21 cellular contexts compared by ENCODE assay signal in the genomic region with DNA sequence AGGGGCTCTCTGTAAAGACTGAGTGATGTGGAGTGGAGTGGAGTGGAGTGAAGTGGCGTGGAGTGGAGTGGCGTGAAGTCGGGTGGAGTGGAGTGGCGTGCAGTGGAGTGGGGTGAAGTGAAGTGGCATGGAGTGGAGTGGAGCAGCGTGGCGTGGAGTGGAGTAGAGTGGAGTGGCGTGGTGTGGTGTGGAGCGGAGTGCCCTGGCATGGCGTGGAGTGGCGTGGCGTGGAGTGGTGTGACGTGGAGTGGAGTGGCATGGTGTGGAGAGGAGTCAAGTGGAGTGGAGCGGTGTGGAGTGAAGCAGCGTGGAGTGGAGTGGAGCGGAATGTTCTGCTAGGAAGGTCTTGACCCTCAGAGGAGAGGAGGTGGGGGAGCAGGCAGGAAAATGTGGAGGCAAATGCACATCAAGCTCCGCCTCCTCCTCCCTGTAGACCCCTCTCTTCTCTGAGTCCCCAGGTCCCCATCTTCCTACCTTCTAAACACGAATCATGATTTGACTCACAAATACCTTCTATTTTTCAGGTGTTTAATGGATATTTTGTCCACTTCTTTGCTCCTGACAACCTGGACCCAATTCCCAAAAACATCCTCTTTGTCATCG. TPM values are rescaled to one million over a fixed set of nuclear protein-coding genes. Genes with fewer than 3 reads are reported as not detected.
DNase-seq lines count a peak whose midpoint lies in the region; ATAC-seq, FAIRE-seq and TF ChIP-seq lines count a peak whose summit lies in the region.
"Had no signal": no experiment of that assay in that cellular context is flagged by ENCODE, and none has a peak within 500 bp of the region (broad histone marks: within the 10 kb centered on the region; RNA-seq: fewer than 3 reads in every experiment).

No MANE protein-coding gene starts in this region.

- H2BK5ac ChIP-seq in trophoblast cell (ENCODE audit: low read depth, low read length, poor library complexity): no peak overlapping the region

- CTCF ChIA-PET in HepG2 (lab: Yijun Ruan, JAX; ENCODE audit: low intra/inter-chr PET ratio, low total read pairs): no interaction called here

- H3K9ac ChIP-seq in HepG2 (ENCODE audit: insufficient read depth, low read depth, low read length): no peak overlapping the region
- H3K9ac ChIP-seq in trophoblast cell (ENCODE audit: low read length): no peak overlapping the region

- WGBS in HepG2 (ENCODE audit: low lambda C conversion rate): 95% methylated on average over 18 of the region's 18 CpGs
- WGBS in aorta, 2 donors: 93% methylated on average over 17 to 18 of the region's 18 CpGs
- 97% methylated on average over 4 of the region's 18 CpGs for WGBS in trophoblast cell (ENCODE audit: extremely low coverage, insufficient coverage, insufficient read length)

- H4K20me1 ChIP-seq in HepG2 (ENCODE audit: insufficient read depth, low read length) (no peaks in the 10 kb centered on the region), osteoblast (ENCODE audit: insufficient read depth, low read length) (no peaks in the 10 kb centered on the region)

- H3K4me2 ChIP-seq in HepG2 (ENCODE audit: low read depth, low read length) (no peak overlapping the region), osteoblast (ENCODE audit: insufficient read depth, low read length) (no peak overlapping the region), trophoblast cell (ENCODE audit: low read length) (no peak overlapping the region)
- H3K4me2 ChIP-seq: A549, GM23338 had no signal

- no peak overlapping the region for H2BK120ac ChIP-seq in trophoblast cell (ENCODE audit: insufficient read depth, low read length, poor library complexity)

- in situ Hi-C loops in HepG2 (cut with HindIII; ENCODE audit: extremely low pct_ligation_motif_present, low pct_unique_long_range_greater_than_20kb): no loop called here

- peak; percentile 36 to 62; a peak in 3 of 4 replicates for TF ChIP-seq POLR2A in HepG2 (IDR thresholded peaks at IDR 0.05; ENCODE audit: insufficient read depth in 1 of 2, low read depth in 2 of 2, low read length in 2 of 2)

- TF ChIP-seq CTCF in HepG2 (CRISPR knock-in tag; IDR thresholded peaks at IDR 0.05) (no peak), osteoblast (IDR thresholded peaks at IDR 0.05; ENCODE audit: extremely low read depth, low read depth, low read length) (no peak)

- TF ChIP-seq RAD21 in HepG2 (CRISPR knock-in tag; IDR thresholded peaks at IDR 0.05): no peak

- no peak overlapping the region for H2BK12ac ChIP-seq in trophoblast cell (ENCODE audit: low read length)

- intact Hi-C loops in Right ventricle myocardium inferior (cut with DNase I): no loop called here
- intact Hi-C loops in cardiac septum (cut with DNase I): no loop called here
- intact Hi-C loops in HepG2 (cut with micrococcal nuclease; ENCODE audit: unreplicated experiment): no loop called here
- intact Hi-C loops in aorta (cut with DNase I): no loop called here
- intact Hi-C loops in left colon (cut with DNase I, micrococcal nuclease): no loop called here

- TF ChIP-seq EP300 in HepG2 (IDR thresholded peaks at IDR 0.05; ENCODE audit: low read depth in 2 of 2, low read length in 2 of 2) (no peak), HepG2 (CRISPR knock-in tag; IDR thresholded peaks at IDR 0.05; ENCODE audit: borderline replicate concordance) (no peak)

- peak; percentile 16 for ATAC-seq in Right ventricle myocardium inferior
- ATAC-seq in HepG2: peak; percentile 41
- ATAC-seq in aorta (ENCODE audit: low FRiP score): peak; percentile 19
- no peak for ATAC-seq in left colon
- ATAC-seq: A549, GM23338 had no signal

- H4K91ac ChIP-seq in trophoblast cell (ENCODE audit: low read depth, low read length): no peak overlapping the region

- H3K4ac ChIP-seq in trophoblast cell (ENCODE audit: low read depth, low read length): no peak overlapping the region

- no peak overlapping the region for H3K4me3 ChIP-seq in HepG2 (replicated peaks in 1 of 3; ENCODE audit: insufficient read depth in 1 of 3, low read depth in 2 of 3, low read length in 3 of 3)
- no peak overlapping the region for H3K4me3 ChIP-seq in osteoblast (ENCODE audit: insufficient read depth, low read length)
- no peak overlapping the region for H3K4me3 ChIP-seq in aorta (ENCODE audit: low read length in 2 of 2)
- no peak overlapping the region for H3K4me3 ChIP-seq in trophoblast cell (ENCODE audit: low read depth, low read length)
- H3K4me3 ChIP-seq: A549, GM23338 had no signal

- H3K9me3 ChIP-seq in HepG2 (ENCODE audit: low read length) (no peaks in the 10 kb centered on the region), osteoblast (ENCODE audit: low read depth, low read length) (no peaks in the 10 kb centered on the region), aorta (ENCODE audit: control insufficient read depth, low read length) (no peaks in the 10 kb centered on the region), trophoblast cell (ENCODE audit: insufficient read depth, low read depth, low read length) (peaks cover 4% of the 10 kb centered on the region)
- H3K9me3 ChIP-seq: A549, Caco-2 had no signal

- no TSS peak for BruUV-seq in HepG2 (replicated peaks; lab: Mats Ljungman, UMichigan)

- H3K27me3 ChIP-seq in HepG2 (ENCODE audit: control insufficient read depth in 1 of 2, insufficient read depth in 2 of 2, low read length in 2 of 2) (no peaks in the 10 kb centered on the region), osteoblast (ENCODE audit: insufficient read depth, low read length) (no peaks in the 10 kb centered on the region), aorta (ENCODE audit: control insufficient read depth in 1 of 2, insufficient read depth in 2 of 2, low read length in 1 of 2) (no peaks in the 10 kb centered on the region), trophoblast cell (ENCODE audit: insufficient read depth, low read length) (no peaks in the 10 kb centered on the region)

- no peaks in the 10 kb centered on the region for H3K79me1 ChIP-seq in trophoblast cell (ENCODE audit: low read length)

- H3K27ac ChIP-seq in HepG2 (ENCODE audit: extremely low read length, insufficient read depth, low read length) (no peak overlapping the region), osteoblast (ENCODE audit: low read depth, low read length) (no peak overlapping the region), aorta (ENCODE audit: low read depth in 1 of 2, low read length in 2 of 2) (no peak overlapping the region), trophoblast cell (ENCODE audit: low read depth, low read length) (no peak overlapping the region)
- H3K27ac ChIP-seq: 22Rv1, A549, C4-2B had no signal

- H3K36me3 ChIP-seq in HepG2 (replicated peaks in 1 of 2; ENCODE audit: control insufficient read depth in 1 of 2, insufficient read depth in 2 of 2, low read length in 2 of 2): peaks cover 41 to 87% of the 10 kb centered on the region in 2 experiments
- H3K36me3 ChIP-seq in osteoblast (ENCODE audit: insufficient read depth, low read length): no peaks in the 10 kb centered on the region
- H3K36me3 ChIP-seq in aorta (ENCODE audit: control insufficient read depth in 1 of 2, insufficient read depth in 2 of 2, low read length in 1 of 2): no peaks in the 10 kb centered on the region
- no peaks in the 10 kb centered on the region for H3K36me3 ChIP-seq in trophoblast cell (ENCODE audit: control insufficient read depth in 1 of 2, insufficient read depth in 2 of 2, low read length in 2 of 2)

- no peak for FAIRE-seq in HepG2 (lab: Jason Lieb, UNC)
- FAIRE-seq: A549, D721Med, G401.6, GM12891 had no signal

- no peak overlapping the region for H2AK5ac ChIP-seq in trophoblast cell (ENCODE audit: low read length)

- H3K18ac ChIP-seq in trophoblast cell (ENCODE audit: low read length): no peak overlapping the region

- DNase-seq in Right ventricle myocardium inferior (ENCODE audit: missing footprints) (peak; percentile 52), cardiac septum (ENCODE audit: low spot score) (no peak), HepG2 (ENCODE audit: low spot score) (no peak), osteoblast (ENCODE audit: insufficient read length, low spot score, missing footprints) (peak; percentile 61), aorta (no peak), NCI-H1694 (lab: John Stamatoyannopoulos, UW) (no peak), trophoblast cell (no peak), left colon (no peak)
- DNase-seq: AML-193; Caco-2; CD4-positive, alpha-beta T cell; H7 had no signal

- no peak overlapping the region for H3K23ac ChIP-seq in trophoblast cell (ENCODE audit: low read length)

- H3K79me2 ChIP-seq in HepG2 (ENCODE audit: insufficient read depth, low read length): no peaks in the 10 kb centered on the region
- H3K79me2 ChIP-seq in osteoblast (ENCODE audit: insufficient read depth, low read length): no peaks in the 10 kb centered on the region
- no peaks in the 10 kb centered on the region for H3K79me2 ChIP-seq in trophoblast cell (ENCODE audit: control insufficient read depth, insufficient read depth, low read length, poor library complexity)

- H3K4me1 ChIP-seq in HepG2 (ENCODE audit: insufficient read depth, low read length): 0 out of 2 replicates have a peak, but pooled peaks cover 8% of the 10 kb centered on the region
- H3K4me1 ChIP-seq in osteoblast (ENCODE audit: insufficient read depth, low read length): no peaks in the 10 kb centered on the region
- no peaks in the 10 kb centered on the region for H3K4me1 ChIP-seq in aorta (ENCODE audit: control insufficient read depth in 1 of 2, insufficient read depth in 2 of 2, low read length in 2 of 2)
- H3K4me1 ChIP-seq in trophoblast cell (ENCODE audit: control insufficient read depth in 1 of 2, insufficient read depth in 2 of 2, low read length in 2 of 2): no peaks in the 10 kb centered on the region
- H3K4me1 ChIP-seq: A549, Caco-2 had no signal

- POLR2A ChIA-PET in HepG2 (lab: Yijun Ruan, JAX): interaction anchor here (0.7 to 2.3 kb wide), 3 partner anchors 10 to 20 kb away, joined by 3 to 8 read pairs (median 4); partner anchors contain the start of gene ITIH2

- H2AFZ ChIP-seq in HepG2 (ENCODE audit: low read length): no peak overlapping the region
- no peak overlapping the region for H2AFZ ChIP-seq in osteoblast (ENCODE audit: low read length)
- no peak overlapping the region for H2AFZ ChIP-seq in trophoblast cell (ENCODE audit: insufficient read depth, low read length, poor library complexity)
- H2AFZ ChIP-seq: GM23338 had no signal

- no peak overlapping the region for H3K14ac ChIP-seq in trophoblast cell (ENCODE audit: low read length)

- H4K12ac ChIP-seq in trophoblast cell (ENCODE audit: low read depth, low read length): no peak overlapping the region

- no peak overlapping the region for H4K8ac ChIP-seq in trophoblast cell (ENCODE audit: low read depth, low read length)

RNA-seq across cellular contexts. Expression of gene ITIH2, which starts 19.9 kb away (rescaled TPM):
- total RNA-seq in Right ventricle myocardium inferior (not detected), cardiac septum (not detected), HepG2 (2016; rRNA removed; fragmentation: Illumina TruSeq; extraction: Trizol) (603 and 1,197 TPM in 2 replicates), osteoblast (not detected in 2 replicates), aorta (under 1 TPM; 0.10 to 0.48 TPM), left colon (not detected)
- total RNA-seq in HepG2 (2016; cell fraction: cytosol; rRNA removed; fragmentation: Illumina TruSeq; extraction: Trizol; ENCODE audit: low read depth): 49.3 and 57.5 TPM in 2 replicates
- 560 and 1,175 TPM in 2 replicates for total RNA-seq in HepG2 (2016; cell fraction: insoluble cytoplasmic fraction; rRNA removed; fragmentation: Illumina TruSeq; extraction: Trizol)
- 127 and 151 TPM in 2 replicates for total RNA-seq in HepG2 (2016; cell fraction: membrane; rRNA removed; fragmentation: Illumina TruSeq; extraction: Trizol)
- 929 and 1,111 TPM in 2 replicates for total RNA-seq in HepG2 (2016; cell fraction: nucleus; rRNA removed; fragmentation: Illumina TruSeq; extraction: Trizol)
- polyA plus RNA-seq in HepG2 (2011; rRNA removed) (1,427 and 1,430 TPM in 2 replicates), aorta (not detected)
- polyA plus RNA-seq in HepG2 (2011; cell fraction: cytosol; rRNA removed): 1,054 and 1,367 TPM in 2 replicates
- 619 and 697 TPM in 2 replicates for polyA plus RNA-seq in HepG2 (2011; cell fraction: nucleus; rRNA removed)
- polyA plus RNA-seq in HepG2 (2012): 1,282 and 1,626 TPM in 2 replicates
- 51.7 and 58.6 TPM in 2 replicates for polyA plus RNA-seq in HepG2 (2016; cell fraction: cytosol; fragmentation: Illumina TruSeq; extraction: Trizol; ENCODE audit: low read depth)
- 462 and 464 TPM in 2 replicates for polyA plus RNA-seq in HepG2 (2016; cell fraction: insoluble cytoplasmic fraction; fragmentation: Illumina TruSeq; extraction: Trizol; ENCODE audit: low read depth)
- 94.8 and 114 TPM in 2 replicates for polyA plus RNA-seq in HepG2 (2016; cell fraction: membrane; fragmentation: Illumina TruSeq; extraction: Trizol; ENCODE audit: low read depth)
- 923 and 981 TPM in 2 replicates for polyA plus RNA-seq in HepG2 (2016; cell fraction: nucleus; fragmentation: Illumina TruSeq; extraction: Trizol; ENCODE audit: insufficient read depth, low read depth)
- polyA minus RNA-seq in HepG2 (2011; rRNA and poly(A)+ RNA removed; ENCODE audit: low replicate concordance): 0.26 and 658 TPM in 2 replicates
- 661 and 1,052 TPM in 2 replicates for polyA minus RNA-seq in HepG2 (2011; cell fraction: cytosol; rRNA and poly(A)+ RNA removed)
- polyA minus RNA-seq in HepG2 (2011; cell fraction: nucleus; rRNA and poly(A)+ RNA removed): 465 and 707 TPM in 2 replicates
- polyA plus RNA-seq in trophoblast cell (2013): not detected in 2 replicates
- total RNA-seq: CD4-positive, alpha-beta T cell; GM23338; H7; HT-29 had no signal
- polyA plus RNA-seq: BJ had no signal

RNA-seq across cellular contexts. Expression of gene ITIH5, which starts 56.3 kb away (rescaled TPM):
- total RNA-seq in Right ventricle myocardium inferior: 10.3 TPM
- total RNA-seq in cardiac septum: 8.4 TPM
- 3.5 and 8.9 TPM in 2 replicates for total RNA-seq in HepG2 (2016; rRNA removed; fragmentation: Illumina TruSeq; extraction: Trizol)
- 1.2 and 1.9 TPM in 2 replicates for total RNA-seq in HepG2 (2016; cell fraction: cytosol; rRNA removed; fragmentation: Illumina TruSeq; extraction: Trizol; ENCODE audit: low read depth)
- total RNA-seq in HepG2 (2016; cell fraction: insoluble cytoplasmic fraction; rRNA removed; fragmentation: Illumina TruSeq; extraction: Trizol): 3.6 and 9.0 TPM in 2 replicates
- 1.2 and 1.5 TPM in 2 replicates for total RNA-seq in HepG2 (2016; cell fraction: membrane; rRNA removed; fragmentation: Illumina TruSeq; extraction: Trizol)
- total RNA-seq in HepG2 (2016; cell fraction: nucleus; rRNA removed; fragmentation: Illumina TruSeq; extraction: Trizol): 6.8 and 9.1 TPM in 2 replicates
- 4.7 and 6.0 TPM in 2 replicates for polyA plus RNA-seq in HepG2 (2011; rRNA removed)
- polyA plus RNA-seq in HepG2 (2011; cell fraction: cytosol; rRNA removed): 3.9 and 4.7 TPM in 2 replicates
- polyA plus RNA-seq in HepG2 (2011; cell fraction: nucleus; rRNA removed): 3.7 and 4.5 TPM in 2 replicates
- polyA plus RNA-seq in HepG2 (2012): 2.4 and 4.5 TPM in 2 replicates
- 0.32 and 0.36 TPM in 2 replicates for polyA plus RNA-seq in HepG2 (2016; cell fraction: cytosol; fragmentation: Illumina TruSeq; extraction: Trizol; ENCODE audit: low read depth)
- 2.9 and 3.3 TPM in 2 replicates for polyA plus RNA-seq in HepG2 (2016; cell fraction: insoluble cytoplasmic fraction; fragmentation: Illumina TruSeq; extraction: Trizol; ENCODE audit: low read depth)
- polyA plus RNA-seq in HepG2 (2016; cell fraction: membrane; fragmentation: Illumina TruSeq; extraction: Trizol; ENCODE audit: low read depth): 0.55 and 0.68 TPM in 2 replicates
- polyA plus RNA-seq in HepG2 (2016; cell fraction: nucleus; fragmentation: Illumina TruSeq; extraction: Trizol; ENCODE audit: insufficient read depth, low read depth): 10.8 and 11.6 TPM in 2 replicates
- 2.9 TPM in 1 of 2 replicates, not detected in the other for polyA minus RNA-seq in HepG2 (2011; rRNA and poly(A)+ RNA removed; ENCODE audit: low replicate concordance)
- 1.5 and 2.2 TPM in 2 replicates for polyA minus RNA-seq in HepG2 (2011; cell fraction: cytosol; rRNA and poly(A)+ RNA removed)
- 1.9 and 2.1 TPM in 2 replicates for polyA minus RNA-seq in HepG2 (2011; cell fraction: nucleus; rRNA and poly(A)+ RNA removed)
- total RNA-seq in osteoblast: 0.88 and 2.2 TPM in 2 replicates
- total RNA-seq in aorta: 10 to 100 TPM; 23.3 to 45.0 TPM
- polyA plus RNA-seq in aorta: 1 to 10 TPM; 3.8 to 9.1 TPM
- polyA plus RNA-seq in trophoblast cell (2013): 13.5 and 14.4 TPM in 2 replicates
- 10 to 100 TPM in 1 of 2 donors, 1 to 10 TPM in 1; 2.8 to 14.2 TPM for total RNA-seq in left colon
- total RNA-seq: CD4-positive, alpha-beta T cell; HT-29 had no signal

Comparison
In these comparisons a context has a peak if more than half of its experiments do, and no peak if none do; other contexts are left out.
1. DNase-seq: peak in Right ventricle myocardium inferior (single experiment) and osteoblast (single experiment); none in cardiac septum (single experiment), HepG2 (single experiment), aorta (0 of 2), NCI-H1694 (single experiment), trophoblast cell (0 of 2) and left colon (0 of 2).
2. RNA of gene ITIH2, which starts 19.9 kb away (total RNA-seq): 49.3 to 1,197 TPM in HepG2; 0.10 to 0.48 TPM in aorta, not detected in cardiac septum (single experiment), not detected in Right ventricle myocardium inferior (single experiment), not detected in osteoblast and not detected in left colon; every median in the first group is over 10 times any median in the second.